ENCODE assay signal across 16 cellular contexts in the genomic region with DNA sequence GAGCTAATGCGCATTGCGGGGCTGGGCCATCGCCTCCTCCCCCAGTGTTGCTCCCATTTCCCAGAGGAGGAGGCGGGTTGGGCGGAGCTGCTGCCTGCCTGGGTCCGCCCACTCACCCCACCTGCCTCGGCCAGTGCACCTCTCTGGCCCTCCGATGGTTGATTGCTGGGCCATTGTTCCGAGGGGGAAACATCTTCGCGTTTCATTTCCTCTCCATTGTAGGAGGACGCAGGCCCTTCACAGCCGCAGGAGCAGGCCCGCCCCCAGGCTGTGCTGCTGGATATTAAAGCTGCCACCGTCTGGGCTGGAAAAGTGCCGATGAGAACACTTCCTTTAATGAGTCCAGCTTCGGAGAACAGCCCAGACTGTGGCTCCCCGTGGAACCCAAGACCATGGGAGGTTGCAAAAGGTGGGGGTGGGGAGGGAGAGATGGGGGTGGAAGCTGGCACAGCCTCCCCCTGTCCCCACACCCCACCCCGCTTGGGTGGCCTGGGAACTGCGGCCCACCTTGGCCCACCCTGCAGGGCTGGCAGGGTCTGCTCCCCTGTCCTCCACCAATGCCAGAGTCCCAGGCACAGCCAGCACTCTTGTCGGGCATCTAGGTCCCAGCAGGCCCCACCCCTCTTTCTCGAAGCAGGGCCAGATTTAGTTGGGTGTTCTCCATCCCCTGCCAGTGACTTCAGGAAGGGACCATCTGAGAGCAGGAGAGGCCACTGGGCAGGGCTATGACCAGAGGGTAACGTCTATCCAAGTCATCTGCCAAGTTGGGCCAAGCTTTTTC.
DNase-seq lines count a peak whose midpoint lies in the region; ATAC-seq, FAIRE-seq and TF ChIP-seq lines count a peak whose summit lies in the region.
"Had no signal": no experiment of that assay in that cellular context is flagged by ENCODE, and none has a peak within 500 bp of the region (broad histone marks: within the 10 kb centered on the region; RNA-seq: fewer than 3 reads in every experiment).

No MANE protein-coding gene starts in this region.

- no peaks in the 10 kb centered on the region for H3K36me3 ChIP-seq in endothelial cell of umbilical vein (ENCODE audit: control insufficient read depth in 2 of 2, extremely low read depth in 1 of 2, insufficient read depth in 2 of 2, low read length in 2 of 2)
- H3K36me3 ChIP-seq in lower lobe of right lung: no peaks in the 10 kb centered on the region
- H3K36me3 ChIP-seq in mucosa of descending colon (ENCODE audit: low read depth): no peaks in the 10 kb centered on the region

- no peaks in the 10 kb centered on the region for H3K9me3 ChIP-seq in endothelial cell of umbilical vein (replicated peaks; ENCODE audit: control insufficient read depth, insufficient read depth, low read length)
- H3K9me3 ChIP-seq in lower lobe of right lung: no peaks in the 10 kb centered on the region
- no peaks in the 10 kb centered on the region for H3K9me3 ChIP-seq in mucosa of descending colon

- no peak for TF ChIP-seq POLR2A in endothelial cell of umbilical vein (IDR thresholded peaks at IDR 0.05; ENCODE audit: low read depth, low read length)

- no peak overlapping the region for H3K4me2 ChIP-seq in endothelial cell of umbilical vein (ENCODE audit: insufficient read depth, low read length)

- FAIRE-seq in endothelial cell of umbilical vein (lab: Jason Lieb, UNC): peak; percentile 70
- FAIRE-seq: RCC 7860 had no signal

- dilution Hi-C loops in endothelial cell of umbilical vein (cut with MboI; ENCODE audit: extremely low pct_ligation_motif_present, low sequenced_read_pairs): no loop called here

- no peaks in the 10 kb centered on the region for H3K79me2 ChIP-seq in endothelial cell of umbilical vein (ENCODE audit: control insufficient read depth, insufficient read depth, low read length)

- no peak overlapping the region for H3K9ac ChIP-seq in endothelial cell of umbilical vein (replicated peaks; ENCODE audit: extremely low read depth, insufficient read depth, low read length)
- H3K9ac ChIP-seq: GM23248 had no signal

- no peak overlapping the region for H3K27ac ChIP-seq in endothelial cell of umbilical vein (ENCODE audit: insufficient read depth, low read depth, low read length)
- no peak overlapping the region for H3K27ac ChIP-seq in lower lobe of right lung
- H3K27ac ChIP-seq: GM23248 had no signal

- no peak for TF ChIP-seq CTCF in GM10248 (IDR thresholded peaks at IDR 0.05; ENCODE audit: control extremely low read depth, extremely low read depth, low read depth, missing control alignments)
- TF ChIP-seq CTCF in endothelial cell of umbilical vein (IDR thresholded peaks at IDR 0.05; ENCODE audit: extremely low read depth in 1 of 2, insufficient read depth in 1 of 2, low read depth in 1 of 2, low read length in 2 of 2): no peak
- TF ChIP-seq CTCF in lower lobe of right lung (IDR thresholded peaks at IDR 0.05): no peak
- no peak for TF ChIP-seq CTCF in mucosa of descending colon (IDR thresholded peaks at IDR 0.05)

- peak; percentile 51 for DNase-seq in GM10248 (ENCODE audit: extremely low spot score)
- peak; percentile 23 for DNase-seq in MV-4-11 (lab: John Stamatoyannopoulos, UW)
- peak; percentile 81 for DNase-seq in endothelial cell of umbilical vein (ENCODE audit: low read depth, low spot score)
- DNase-seq in lower lobe of right lung: peak; percentile 45
- no peak for DNase-seq in mucosa of descending colon
- DNase-seq in OCI-M1 (lab: John Stamatoyannopoulos, UW): no peak
- no peak for DNase-seq in hypothalamus (lab: John Stamatoyannopoulos, UW)
- no peak for DNase-seq in NCI-H128 (lab: John Stamatoyannopoulos, UW; ENCODE audit: unreplicated experiment)
- DNase-seq: DMS79, GM23248, IMR-90, NCI-H1092, NCI-H510A, T-helper 1 cell had no signal

- intact Hi-C loops in endothelial cell of umbilical vein (cut with micrococcal nuclease) (loop anchor here (1.0 to 5.0 kb wide), 2 partner anchors 17 to 331 kb away; a partner anchor contains a TSS), lower lobe of right lung (cut with DNase I) (no loop called here), mucosa of descending colon (cut with DNase I, micrococcal nuclease) (no loop called here)

- H3K4me1 ChIP-seq in endothelial cell of umbilical vein (ENCODE audit: control insufficient read depth, extremely low read depth, insufficient read depth, low read length): peaks cover 4% of the 10 kb centered on the region
- H3K4me1 ChIP-seq in lower lobe of right lung: no peaks in the 10 kb centered on the region
- no peaks in the 10 kb centered on the region for H3K4me1 ChIP-seq in mucosa of descending colon (ENCODE audit: low read depth)

- BruUV-seq in endothelial cell of umbilical vein (replicated peaks; lab: Mats Ljungman, UMichigan): no TSS peak

- H3K27me3 ChIP-seq in endothelial cell of umbilical vein (ENCODE audit: control insufficient read depth in 2 of 2, insufficient read depth in 2 of 2, low read length in 2 of 2): no peaks in the 10 kb centered on the region
- peaks cover 47% of the 10 kb centered on the region for H3K27me3 ChIP-seq in lower lobe of right lung (ENCODE audit: low read depth)

- POLR2A ChIA-PET in GM10248 (lab: Yijun Ruan, JAX) (no interaction called here), endothelial cell of umbilical vein (lab: Charles Lee) (no interaction called here)

- CTCF ChIA-PET in GM10248 (lab: Yijun Ruan, JAX): interaction anchor here (2.0 kb wide), 1 partner anchor 16 kb away, joined by 5 read pairs; no protein-coding TSS in a partner anchor
- CTCF ChIA-PET in endothelial cell of umbilical vein (lab: Charles Lee): interaction anchor here (2.7 kb wide), 1 partner anchor 18 kb away, joined by 12 read pairs; no protein-coding TSS in a partner anchor

- no peaks in the 10 kb centered on the region for H3K9me1 ChIP-seq in endothelial cell of umbilical vein (replicated peaks; ENCODE audit: control insufficient read depth, extremely low read depth, insufficient read depth, low read length)

- H2AFZ ChIP-seq in endothelial cell of umbilical vein (ENCODE audit: low read depth, low read length): no peak overlapping the region
- H2AFZ ChIP-seq: GM23248 had no signal

- ATAC-seq in lower lobe of right lung (no peak), mucosa of descending colon (no peak)
- ATAC-seq: activated naive CD4-positive, alpha-beta T cell treated with anti-CD3 and anti-CD28 coated beads, Interleukin-2, amount 50 U/mL, for 72 hours had no signal

- H3K4me3 ChIP-seq in endothelial cell of umbilical vein (replicated peaks in 1 of 3; ENCODE audit: insufficient read depth in 1 of 3, low read depth in 1 of 3, low read length in 3 of 3) (no peak overlapping the region), lower lobe of right lung (no peak overlapping the region), mucosa of descending colon (no peak overlapping the region)
- H3K4me3 ChIP-seq: GM23248 had no signal

- H4K20me1 ChIP-seq in endothelial cell of umbilical vein (replicated peaks; ENCODE audit: control insufficient read depth, extremely low read depth, insufficient read depth, low read length): no peaks in the 10 kb centered on the region

TF ChIP-seq in endothelial cell of umbilical vein, 7 proteins besides CTCF, POLR2A, EP300 and RAD21:
- TF ChIP-seq POLR2AphosphoS5 (IDR thresholded peaks at IDR 0.05; ENCODE audit: insufficient read depth, low read depth, low read length) (no peak), FOS (IDR thresholded peaks at IDR 0.05; ENCODE audit: borderline replicate concordance, insufficient read depth, low read length) (no peak), GATA2 (IDR thresholded peaks at IDR 0.05; ENCODE audit: insufficient read depth, insufficient read length, low read depth, low read length) (no peak), JUN (IDR thresholded peaks at IDR 0.05; ENCODE audit: borderline replicate concordance, insufficient read depth, insufficient read length, low read depth) (no peak)

Comparison
In these comparisons a context has a peak if more than half of its experiments do, and no peak if none do; other contexts are left out.
1. DNase-seq: peak in GM10248 (single experiment), MV-4-11 (single experiment), endothelial cell of umbilical vein (single experiment) and lower lobe of right lung (single experiment); none in mucosa of descending colon (0 of 3), OCI-M1 (single experiment), hypothalamus (0 of 51) and NCI-H128 (single experiment).